In genomic region chr6:11142296-11143027, GRCh38 we compare ENCODE assay signal across 18 cellular contexts. TPM values are rescaled to one million over a fixed set of nuclear protein-coding genes. Genes with fewer than 3 reads are reported as not detected.
"Had no signal": no experiment of that assay in that cellular context is flagged by ENCODE, and none has a peak within 500 bp of the region (broad histone marks: within the 10 kb centered on the region; RNA-seq: fewer than 3 reads in every experiment).

No MANE protein-coding gene starts in this region.

- H3K27me3 ChIP-seq: brain microvascular endothelial cell, stomach, uterus had no signal

- H3K4me3 ChIP-seq: lung, stomach, thoracic aorta, uterus had no signal

- H3K36me3 ChIP-seq: brain microvascular endothelial cell, stomach, thoracic aorta, uterus had no signal

- H3K27ac ChIP-seq: brain microvascular endothelial cell, stomach, thoracic aorta, uterus had no signal

- H3K9me3 ChIP-seq: stomach, thoracic aorta, uterus had no signal

- H3K4me1 ChIP-seq: uterus had no signal

- ATAC-seq: esophagus mucosa; left colon; naive thymus-derived CD4-positive, alpha-beta T cell had no signal

- DNase-seq: activated CD4-positive, alpha-beta memory T cell treated with anti-CD3 and anti-CD28 coated beads, Interleukin-2, amount 10 ng/mL, durations not matched to agents 7 days and 5 days; activated CD4-positive, alpha-beta T cell treated with anti-CD3 and anti-CD28 coated beads for 1 hour; activated gamma-delta T cell; activated T-cell treated with anti-CD3 and anti-CD28 coated beads, Interleukin-2, amount 50 U/mL, for 48 hours; amygdala; brain microvascular endothelial cell; dermis blood vessel endothelial cell; immature natural killer cell; left colon; naive thymus-derived CD4-positive, alpha-beta T cell; stimulated activated CD4-positive, alpha-beta T cell treated with anti-CD3 and anti-CD28 coated beads, Interleukin-15, amount 100 ng/mL, for 24 hours; stomach; uterus had no signal

RNA-seq across cellular contexts. Expression of gene ERVFRD-1, which starts 30.9 kb away (rescaled TPM):
- total RNA-seq: activated CD4-positive, alpha-beta memory T cell treated with anti-CD3 and anti-CD28 coated beads, Interleukin-2, amount 10 ng/mL, durations not matched to agents 7 days and 5 days; cerebellum; esophagus mucosa; skeletal muscle tissue; thoracic aorta had no signal
